26 cellular contexts compared by ENCODE assay signal in genomic region chr5:102596951-102597350, GRCh38.
DNase-seq lines count a peak whose midpoint lies in the region; ATAC-seq and TF ChIP-seq lines count a peak whose summit lies in the region.
"Had no signal": no experiment of that assay in that cellular context is flagged by ENCODE, and none has a peak within 500 bp of the region (broad histone marks: within the 10 kb centered on the region; RNA-seq: fewer than 3 reads in every experiment).

No MANE protein-coding gene starts in this region.

- DNase-seq in A172 (ENCODE audit: low spot score) = peak; percentile 8
- DNase-seq in EL = peak; percentile 16
- peak; percentile 18 for DNase-seq in RPMI7951 (ENCODE audit: low read depth)
- DNase-seq in right cardiac atrium = no peak
- no peak for DNase-seq in Peyer's patch
- DNase-seq in activated CD4-positive, alpha-beta T cell treated with anti-CD3 and anti-CD28 coated beads for 4 hours = no peak
- no peak for DNase-seq in NCI-H2029 treated with DMSO at 0.1 percent for 48 hours (lab: John Stamatoyannopoulos, UW)
- DNase-seq: BE2C; CD8-positive, alpha-beta memory T cell; DMS 273 treated with DMSO at 0.1 percent for 48 hours; DND-41; GOT3; HFFc6; Kasumi-1; MM.1S; NCI-H1048; NCI-H1436; NCI-H187; NCI-H2171 treated with DMSO at 0.1 percent for 48 hours; NCI-H446; NCI-H524 treated with DMSO at 0.1 percent for 48 hours; NCI-H774; SHP77; T-cell had no signal

- intact Hi-C loops in right cardiac atrium (cut with DNase I) = loop anchor here in 1 of 4 donors (10.0 kb wide), 1 partner anchor 268 kb away; no protein-coding TSS in a partner anchor

- WGBS in right cardiac atrium = 68% methylated on average over 1 of the region's 1 CpG

- H3K27me3 ChIP-seq in right cardiac atrium (ENCODE audit: control insufficient read depth, insufficient read depth) (no peaks in the 10 kb centered on the region), Peyer's patch (no peaks in the 10 kb centered on the region)
- H3K27me3 ChIP-seq: BE2C had no signal

- ATAC-seq in right cardiac atrium = peak; percentile 91 to 94
- ATAC-seq: K562, T-cell had no signal

- no peak overlapping the region for H3K27ac ChIP-seq in right cardiac atrium (ENCODE audit: low read length)
- H3K27ac ChIP-seq in Peyer's patch = no peak overlapping the region

- no peak for TF ChIP-seq CTCF in Peyer's patch (IDR thresholded peaks at IDR 0.05)

- H3K4me3 ChIP-seq in right cardiac atrium (ENCODE audit: low read length) = no peak overlapping the region
- H3K4me3 ChIP-seq in Peyer's patch = no peak overlapping the region
- H3K4me3 ChIP-seq: HAP-1, K562 had no signal

- H3K9me3 ChIP-seq in right cardiac atrium (ENCODE audit: control insufficient read depth, low read length) (no peaks in the 10 kb centered on the region), Peyer's patch (no peaks in the 10 kb centered on the region)
- H3K9me3 ChIP-seq: BE2C, HAP-1 had no signal

- no peaks in the 10 kb centered on the region for H3K36me3 ChIP-seq in Peyer's patch
- H3K36me3 ChIP-seq: BE2C, HAP-1 had no signal

- TF ChIP-seq POLR2A in Peyer's patch (IDR thresholded peaks at IDR 0.05) = no peak

- H3K4me1 ChIP-seq in right cardiac atrium (ENCODE audit: control insufficient read depth, insufficient read depth, low read length) (no peaks in the 10 kb centered on the region), Peyer's patch (no peaks in the 10 kb centered on the region)
- H3K4me1 ChIP-seq: BE2C, HAP-1 had no signal

Comparison
In these comparisons a context has a peak if more than half of its experiments do, and no peak if none do; other contexts are left out.
1. DNase-seq: peak in A172 (single experiment), EL (single experiment) and RPMI7951 (single experiment); none in right cardiac atrium (0 of 3), Peyer's patch (0 of 3), activated CD4-positive, alpha-beta T cell treated with anti-CD3 and anti-CD28 coated beads for 4 hours (0 of 2) and NCI-H2029 treated with DMSO at 0.1 percent for 48 hours (single experiment).